24 cellular contexts compared by ENCODE assay signal in the genomic region with DNA sequence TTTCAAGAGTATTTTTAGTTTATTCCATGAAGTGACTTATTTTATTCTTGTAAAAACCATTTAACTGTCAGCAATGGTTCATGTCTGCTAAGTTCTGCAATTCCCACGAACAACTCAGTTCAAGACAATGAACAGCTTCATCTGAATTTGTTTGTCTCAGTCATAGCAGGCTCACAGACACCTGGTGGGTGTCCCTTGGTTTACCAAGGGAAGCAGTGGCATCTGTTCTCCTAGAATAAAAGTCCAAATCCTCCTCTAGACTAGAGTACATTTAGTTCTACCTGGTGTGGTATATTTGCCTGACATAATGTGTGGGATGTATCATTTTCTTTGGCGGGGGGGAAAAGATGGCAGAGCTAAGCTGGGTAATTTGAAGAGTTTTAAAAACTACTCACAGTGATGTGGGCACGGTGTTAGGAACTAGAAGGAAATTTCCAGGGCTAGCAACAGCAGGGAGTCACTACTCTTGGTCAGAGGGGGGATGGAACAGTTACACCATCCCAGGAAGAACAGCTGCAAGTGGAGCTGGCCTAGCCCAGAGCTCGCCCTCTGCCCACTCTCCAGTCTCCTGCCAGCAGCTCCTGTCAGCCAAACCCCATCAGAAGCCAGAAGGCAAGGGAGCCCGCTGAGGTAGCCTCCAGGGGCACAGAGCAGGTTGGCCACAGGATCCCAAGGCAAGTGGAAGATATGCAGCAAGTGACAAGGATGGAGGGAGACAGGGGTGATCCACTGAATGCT.
"Had no signal": no experiment of that assay in that cellular context is flagged by ENCODE, and none has a peak within 500 bp of the region (broad histone marks: within the 10 kb centered on the region; RNA-seq: fewer than 3 reads in every experiment).

No MANE protein-coding gene starts in this region.

- H3K36me3 ChIP-seq: brain microvascular endothelial cell, neural progenitor cell, ovary, suprapubic skin, vagina had no signal

- H3K9me3 ChIP-seq: ovary, suprapubic skin, vagina had no signal

- H3K27me3 ChIP-seq: brain microvascular endothelial cell, dorsolateral prefrontal cortex, neural progenitor cell, ovary, suprapubic skin, vagina had no signal

- ATAC-seq: activated naive CD8-positive, alpha-beta T cell treated with anti-CD3 and anti-CD28 coated beads, Interleukin-2, amount 50 U/mL, for 24 hours; activated T-cell treated with anti-CD3 and anti-CD28 coated beads, Interleukin-2, amount 50 U/mL, for 4 hours; foreskin keratinocyte; left lobe of liver had no signal

- H3K27ac ChIP-seq: brain microvascular endothelial cell, epithelial cell of prostate, foreskin keratinocyte, neural progenitor cell, ovary, vagina had no signal

- H3K4me3 ChIP-seq: dorsolateral prefrontal cortex, neural progenitor cell, ovary, suprapubic skin, vagina had no signal

- DNase-seq: activated CD4-positive, alpha-beta T cell treated with anti-CD3 and anti-CD28 coated beads, Interleukin-2, amount 50 U/mL, for 1 hour; activated CD8-positive, alpha-beta memory T cell treated with anti-CD3 and anti-CD28 coated beads, Interleukin-2, amount 50 U/mL, for 4 hours; activated effector memory CD4-positive, alpha-beta T cell treated with Interleukin-2 at 50 U/mL for 16 hours; activated naive CD4-positive, alpha-beta T cell treated with anti-CD3 and anti-CD28 coated beads, Interleukin-2, amount 10 ng/mL, durations not matched to agents 7 days and 5 days; activated naive CD8-positive, alpha-beta T cell treated with anti-CD3 and anti-CD28 coated beads, Interleukin-2, amount 50 U/mL, for 24 hours; activated T-cell treated with anti-CD3 and anti-CD28 coated beads, Interleukin-2, amount 50 U/mL, for 4 hours; aorta; brain microvascular endothelial cell; central memory CD4-positive, alpha-beta T cell; foreskin keratinocyte; glutamatergic neuron; naive B cell; ovary; small intestine; stimulated activated CD4-positive, alpha-beta T cell treated with anti-CD3 and anti-CD28 coated beads, Interleukin-15, amount 100 ng/mL, for 24 hours; stimulated activated CD4-positive, alpha-beta T cell treated with anti-CD3 and anti-CD28 coated beads, Interleukin-2, amount 100 ng/mL, for 48 hours; T-helper 1 cell; trophoblast cell had no signal

- H3K4me1 ChIP-seq: foreskin keratinocyte, suprapubic skin, vagina had no signal
